In the genomic region with DNA sequence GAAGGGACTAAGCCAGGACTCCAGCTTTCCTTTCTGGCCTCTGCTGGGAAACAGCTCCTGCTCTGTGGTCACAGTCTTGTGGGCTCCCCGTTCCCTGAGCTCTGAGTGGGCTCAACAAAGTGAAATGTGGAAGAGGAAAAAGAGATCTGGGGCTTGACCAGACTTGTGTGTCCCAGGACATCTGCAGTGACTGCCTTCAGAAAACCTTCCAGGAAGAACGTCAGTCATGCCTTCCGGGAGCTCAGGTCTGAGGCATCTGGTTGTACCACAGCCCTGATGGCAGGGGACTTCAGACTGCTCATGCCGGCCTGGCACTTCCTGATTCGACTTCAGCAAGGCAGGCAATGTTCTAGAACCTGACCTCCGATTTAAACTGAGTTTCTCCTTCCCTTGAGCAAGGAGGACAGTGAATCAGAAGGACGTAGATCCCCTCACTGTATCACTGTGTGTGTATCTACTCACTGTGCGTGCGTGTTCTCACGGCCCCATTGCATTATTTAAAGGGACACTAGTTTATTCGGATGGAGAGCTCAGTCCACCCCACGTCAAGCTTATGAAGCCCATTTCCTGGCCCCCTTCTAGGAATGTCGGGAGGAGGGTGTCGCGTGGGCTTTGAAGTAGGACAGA, we compare ENCODE assay signal across 1 cellular context.
TF ChIP-seq lines count a peak whose summit lies in the region.

No MANE protein-coding gene starts in this region.

TF ChIP-seq in HepG2, 621 proteins besides CTCF, POLR2A, EP300 and RAD21 (continued from another document and continues in another):
- no peak for TF ChIP-seq TEAD3 (CRISPR knock-in tag; optimal IDR thresholded peaks at IDR 0.05; ENCODE audit: borderline replicate concordance)
- TF ChIP-seq KLF9 (CRISPR knock-in tag; IDR thresholded peaks at IDR 0.05; ENCODE audit: low read depth): no peak
- TF ChIP-seq RFX5 (IDR thresholded peaks at IDR 0.05; ENCODE audit: low read depth, low read length): no peak
- TF ChIP-seq ERF (CRISPR knock-in tag; IDR thresholded peaks at IDR 0.05): peak; percentile 35; the same call in 1 of the 2 replicates
- TF ChIP-seq NRL (CRISPR knock-in tag; IDR thresholded peaks at IDR 0.05; ENCODE audit: borderline replicate concordance): 0 out of 2 replicates have a peak, but pooled peaks have one; percentile 66
- TF ChIP-seq ZNF629 (CRISPR knock-in tag; conservative IDR thresholded peaks at IDR 0.05): no peak
- TF ChIP-seq, protein P1, sequence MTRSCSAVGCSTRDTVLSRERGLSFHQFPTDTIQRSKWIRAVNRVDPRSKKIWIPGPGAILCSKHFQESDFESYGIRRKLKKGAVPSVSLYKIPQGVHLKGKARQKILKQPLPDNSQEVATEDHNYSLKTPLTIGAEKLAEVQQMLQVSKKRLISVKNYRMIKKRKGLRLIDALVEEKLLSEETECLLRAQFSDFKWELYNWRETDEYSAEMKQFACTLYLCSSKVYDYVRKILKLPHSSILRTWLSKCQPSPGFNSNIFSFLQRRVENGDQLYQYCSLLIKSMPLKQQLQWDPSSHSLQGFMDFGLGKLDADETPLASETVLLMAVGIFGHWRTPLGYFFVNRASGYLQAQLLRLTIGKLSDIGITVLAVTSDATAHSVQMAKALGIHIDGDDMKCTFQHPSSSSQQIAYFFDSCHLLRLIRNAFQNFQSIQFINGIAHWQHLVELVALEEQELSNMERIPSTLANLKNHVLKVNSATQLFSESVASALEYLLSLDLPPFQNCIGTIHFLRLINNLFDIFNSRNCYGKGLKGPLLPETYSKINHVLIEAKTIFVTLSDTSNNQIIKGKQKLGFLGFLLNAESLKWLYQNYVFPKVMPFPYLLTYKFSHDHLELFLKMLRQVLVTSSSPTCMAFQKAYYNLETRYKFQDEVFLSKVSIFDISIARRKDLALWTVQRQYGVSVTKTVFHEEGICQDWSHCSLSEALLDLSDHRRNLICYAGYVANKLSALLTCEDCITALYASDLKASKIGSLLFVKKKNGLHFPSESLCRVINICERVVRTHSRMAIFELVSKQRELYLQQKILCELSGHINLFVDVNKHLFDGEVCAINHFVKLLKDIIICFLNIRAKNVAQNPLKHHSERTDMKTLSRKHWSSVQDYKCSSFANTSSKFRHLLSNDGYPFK (CRISPR knock-in tag; IDR thresholded peaks at IDR 0.05; ENCODE audit: borderline replicate concordance): no peak; the same call in 1 of the 2 replicates
- TF ChIP-seq ZBTB20 (CRISPR knock-in tag; IDR thresholded peaks at IDR 0.05; ENCODE audit: borderline replicate concordance, low read depth): 0 out of 2 replicates have a peak, but pooled peaks have one; percentile 25
- TF ChIP-seq, protein P2, sequence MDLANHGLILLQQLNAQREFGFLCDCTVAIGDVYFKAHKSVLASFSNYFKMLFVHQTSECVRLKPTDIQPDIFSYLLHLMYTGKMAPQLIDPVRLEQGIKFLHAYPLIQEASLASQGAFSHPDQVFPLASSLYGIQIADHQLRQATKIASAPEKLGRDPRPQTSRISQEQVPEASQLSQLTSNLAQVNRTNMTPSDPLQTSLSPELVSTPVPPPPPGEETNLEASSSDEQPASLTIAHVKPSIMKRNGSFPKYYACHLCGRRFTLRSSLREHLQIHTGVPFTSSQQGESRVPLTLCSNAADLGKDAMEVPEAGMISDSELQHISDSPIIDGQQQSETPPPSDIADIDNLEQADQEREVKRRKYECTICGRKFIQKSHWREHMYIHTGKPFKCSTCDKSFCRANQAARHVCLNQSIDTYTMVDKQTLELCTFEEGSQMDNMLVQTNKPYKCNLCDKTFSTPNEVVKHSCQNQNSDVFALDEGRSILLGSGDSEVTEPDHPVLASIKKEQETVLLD (CRISPR knock-in tag; IDR thresholded peaks at IDR 0.05; ENCODE audit: low read depth): no peak
- TF ChIP-seq NCOR1 (IDR thresholded peaks at IDR 0.05; ENCODE audit: borderline replicate concordance, low read length): no peak
- no peak for TF ChIP-seq NCOA5 (CRISPR knock-in tag; IDR thresholded peaks at IDR 0.05)
- TF ChIP-seq ZNF264 (CRISPR knock-in tag; IDR thresholded peaks at IDR 0.05): peak; percentile 21; the same call in 1 of the 2 replicates
- 0 out of 2 replicates have a peak, but pooled peaks have one; percentile 24 for TF ChIP-seq ZNF775 (CRISPR knock-in tag; IDR thresholded peaks at IDR 0.05; ENCODE audit: borderline replicate concordance)
- TF ChIP-seq, protein P3, sequence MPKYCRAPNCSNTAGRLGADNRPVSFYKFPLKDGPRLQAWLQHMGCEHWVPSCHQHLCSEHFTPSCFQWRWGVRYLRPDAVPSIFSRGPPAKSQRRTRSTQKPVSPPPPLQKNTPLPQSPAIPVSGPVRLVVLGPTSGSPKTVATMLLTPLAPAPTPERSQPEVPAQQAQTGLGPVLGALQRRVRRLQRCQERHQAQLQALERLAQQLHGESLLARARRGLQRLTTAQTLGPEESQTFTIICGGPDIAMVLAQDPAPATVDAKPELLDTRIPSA (CRISPR knock-in tag; IDR thresholded peaks at IDR 0.05; ENCODE audit: borderline replicate concordance): no peak
- TF ChIP-seq ZNF225 (CRISPR knock-in tag; IDR thresholded peaks at IDR 0.05): no peak
- TF ChIP-seq, protein P4, sequence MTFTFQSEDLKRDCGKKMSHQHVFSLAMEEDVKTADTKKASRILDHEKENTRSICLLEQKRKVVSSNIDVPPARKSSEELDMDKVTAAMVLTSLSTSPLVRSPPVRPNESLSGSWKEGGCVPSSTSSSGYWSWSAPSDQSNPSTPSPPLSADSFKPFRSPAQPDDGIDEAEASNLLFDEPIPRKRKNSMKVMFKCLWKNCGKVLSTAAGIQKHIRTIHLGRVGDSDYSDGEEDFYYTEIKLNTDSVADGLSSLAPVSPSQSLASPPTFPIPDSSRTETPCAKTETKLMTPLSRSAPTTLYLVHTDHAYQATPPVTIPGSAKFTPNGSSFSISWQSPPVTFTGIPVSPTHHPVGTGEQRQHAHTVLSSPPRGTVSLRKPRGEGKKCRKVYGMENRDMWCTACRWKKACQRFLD (CRISPR knock-in tag; IDR thresholded peaks at IDR 0.05; ENCODE audit: borderline replicate concordance): no peak
- TF ChIP-seq EED (CRISPR knock-in tag; IDR thresholded peaks at IDR 0.05): no peak; the same call in 1 of the 2 replicates
- TF ChIP-seq DMAP1 (CRISPR knock-in tag; IDR thresholded peaks at IDR 0.05): peak; percentile 58
- no peak for TF ChIP-seq IKZF1 (IDR thresholded peaks at IDR 0.05)
- TF ChIP-seq, protein P5, sequence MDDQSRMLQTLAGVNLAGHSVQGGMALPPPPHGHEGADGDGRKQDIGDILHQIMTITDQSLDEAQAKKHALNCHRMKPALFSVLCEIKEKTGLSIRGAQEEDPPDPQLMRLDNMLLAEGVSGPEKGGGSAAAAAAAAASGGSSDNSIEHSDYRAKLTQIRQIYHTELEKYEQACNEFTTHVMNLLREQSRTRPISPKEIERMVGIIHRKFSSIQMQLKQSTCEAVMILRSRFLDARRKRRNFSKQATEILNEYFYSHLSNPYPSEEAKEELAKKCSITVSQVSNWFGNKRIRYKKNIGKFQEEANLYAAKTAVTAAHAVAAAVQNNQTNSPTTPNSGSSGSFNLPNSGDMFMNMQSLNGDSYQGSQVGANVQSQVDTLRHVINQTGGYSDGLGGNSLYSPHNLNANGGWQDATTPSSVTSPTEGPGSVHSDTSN (CRISPR knock-in tag; IDR thresholded peaks at IDR 0.05; ENCODE audit: borderline replicate concordance): no peak
- no peak for TF ChIP-seq TCF7 (IDR thresholded peaks at IDR 0.05; ENCODE audit: low read depth)
- TF ChIP-seq GLI4 (CRISPR knock-in tag; IDR thresholded peaks at IDR 0.05; ENCODE audit: borderline replicate concordance): no peak
- TF ChIP-seq, protein P6, sequence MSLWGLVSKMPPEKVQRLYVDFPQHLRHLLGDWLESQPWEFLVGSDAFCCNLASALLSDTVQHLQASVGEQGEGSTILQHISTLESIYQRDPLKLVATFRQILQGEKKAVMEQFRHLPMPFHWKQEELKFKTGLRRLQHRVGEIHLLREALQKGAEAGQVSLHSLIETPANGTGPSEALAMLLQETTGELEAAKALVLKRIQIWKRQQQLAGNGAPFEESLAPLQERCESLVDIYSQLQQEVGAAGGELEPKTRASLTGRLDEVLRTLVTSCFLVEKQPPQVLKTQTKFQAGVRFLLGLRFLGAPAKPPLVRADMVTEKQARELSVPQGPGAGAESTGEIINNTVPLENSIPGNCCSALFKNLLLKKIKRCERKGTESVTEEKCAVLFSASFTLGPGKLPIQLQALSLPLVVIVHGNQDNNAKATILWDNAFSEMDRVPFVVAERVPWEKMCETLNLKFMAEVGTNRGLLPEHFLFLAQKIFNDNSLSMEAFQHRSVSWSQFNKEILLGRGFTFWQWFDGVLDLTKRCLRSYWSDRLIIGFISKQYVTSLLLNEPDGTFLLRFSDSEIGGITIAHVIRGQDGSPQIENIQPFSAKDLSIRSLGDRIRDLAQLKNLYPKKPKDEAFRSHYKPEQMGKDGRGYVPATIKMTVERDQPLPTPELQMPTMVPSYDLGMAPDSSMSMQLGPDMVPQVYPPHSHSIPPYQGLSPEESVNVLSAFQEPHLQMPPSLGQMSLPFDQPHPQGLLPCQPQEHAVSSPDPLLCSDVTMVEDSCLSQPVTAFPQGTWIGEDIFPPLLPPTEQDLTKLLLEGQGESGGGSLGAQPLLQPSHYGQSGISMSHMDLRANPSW (CRISPR knock-in tag; IDR thresholded peaks at IDR 0.05; ENCODE audit: borderline replicate concordance): no peak
- TF ChIP-seq, protein P7, sequence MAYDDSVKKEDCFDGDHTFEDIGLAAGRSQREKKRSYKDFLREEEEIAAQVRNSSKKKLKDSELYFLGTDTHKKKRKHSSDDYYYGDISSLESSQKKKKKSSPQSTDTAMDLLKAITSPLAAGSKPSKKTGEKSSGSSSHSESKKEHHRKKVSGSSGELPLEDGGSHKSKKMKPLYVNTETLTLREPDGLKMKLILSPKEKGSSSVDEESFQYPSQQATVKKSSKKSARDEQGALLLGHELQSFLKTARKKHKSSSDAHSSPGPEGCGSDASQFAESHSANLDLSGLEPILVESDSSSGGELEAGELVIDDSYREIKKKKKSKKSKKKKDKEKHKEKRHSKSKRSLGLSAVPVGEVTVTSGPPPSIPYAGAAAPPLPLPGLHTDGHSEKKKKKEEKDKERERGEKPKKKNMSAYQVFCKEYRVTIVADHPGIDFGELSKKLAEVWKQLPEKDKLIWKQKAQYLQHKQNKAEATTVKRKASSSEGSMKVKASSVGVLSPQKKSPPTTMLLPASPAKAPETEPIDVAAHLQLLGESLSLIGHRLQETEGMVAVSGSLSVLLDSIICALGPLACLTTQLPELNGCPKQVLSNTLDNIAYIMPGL (CRISPR knock-in tag; IDR thresholded peaks at IDR 0.05; ENCODE audit: borderline replicate concordance in 1 of 2, low read depth in 1 of 2): no peak
- TF ChIP-seq, protein P8, sequence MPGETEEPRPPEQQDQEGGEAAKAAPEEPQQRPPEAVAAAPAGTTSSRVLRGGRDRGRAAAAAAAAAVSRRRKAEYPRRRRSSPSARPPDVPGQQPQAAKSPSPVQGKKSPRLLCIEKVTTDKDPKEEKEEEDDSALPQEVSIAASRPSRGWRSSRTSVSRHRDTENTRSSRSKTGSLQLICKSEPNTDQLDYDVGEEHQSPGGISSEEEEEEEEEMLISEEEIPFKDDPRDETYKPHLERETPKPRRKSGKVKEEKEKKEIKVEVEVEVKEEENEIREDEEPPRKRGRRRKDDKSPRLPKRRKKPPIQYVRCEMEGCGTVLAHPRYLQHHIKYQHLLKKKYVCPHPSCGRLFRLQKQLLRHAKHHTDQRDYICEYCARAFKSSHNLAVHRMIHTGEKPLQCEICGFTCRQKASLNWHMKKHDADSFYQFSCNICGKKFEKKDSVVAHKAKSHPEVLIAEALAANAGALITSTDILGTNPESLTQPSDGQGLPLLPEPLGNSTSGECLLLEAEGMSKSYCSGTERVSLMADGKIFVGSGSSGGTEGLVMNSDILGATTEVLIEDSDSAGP (CRISPR knock-in tag; IDR thresholded peaks at IDR 0.05; ENCODE audit: borderline replicate concordance): peak; percentile 98
- TF ChIP-seq KMT2B (CRISPR knock-in tag; IDR thresholded peaks at IDR 0.05): no peak
- no peak for TF ChIP-seq PAF1 (CRISPR knock-in tag; IDR thresholded peaks at IDR 0.05)
- no peak for TF ChIP-seq ZNF558 (CRISPR knock-in tag; IDR thresholded peaks at IDR 0.05; ENCODE audit: borderline replicate concordance)
- TF ChIP-seq FOXA3 (CRISPR knock-in tag; IDR thresholded peaks at IDR 0.05): no peak
- TF ChIP-seq SMARCE1 (IDR thresholded peaks at IDR 0.05; ENCODE audit: borderline replicate concordance): no peak
- TF ChIP-seq ZNF772 (CRISPR knock-in tag; IDR thresholded peaks at IDR 0.05): no peak
- TF ChIP-seq ZNF207 (IDR thresholded peaks at IDR 0.05; ENCODE audit: borderline replicate concordance): no peak
- TF ChIP-seq MBNL3 (CRISPR knock-in tag; conservative IDR thresholded peaks at IDR 0.05): no peak
- TF ChIP-seq ZBTB1 (CRISPR knock-in tag; IDR thresholded peaks at IDR 0.05; ENCODE audit: borderline replicate concordance): no peak
- TF ChIP-seq, protein P9, sequence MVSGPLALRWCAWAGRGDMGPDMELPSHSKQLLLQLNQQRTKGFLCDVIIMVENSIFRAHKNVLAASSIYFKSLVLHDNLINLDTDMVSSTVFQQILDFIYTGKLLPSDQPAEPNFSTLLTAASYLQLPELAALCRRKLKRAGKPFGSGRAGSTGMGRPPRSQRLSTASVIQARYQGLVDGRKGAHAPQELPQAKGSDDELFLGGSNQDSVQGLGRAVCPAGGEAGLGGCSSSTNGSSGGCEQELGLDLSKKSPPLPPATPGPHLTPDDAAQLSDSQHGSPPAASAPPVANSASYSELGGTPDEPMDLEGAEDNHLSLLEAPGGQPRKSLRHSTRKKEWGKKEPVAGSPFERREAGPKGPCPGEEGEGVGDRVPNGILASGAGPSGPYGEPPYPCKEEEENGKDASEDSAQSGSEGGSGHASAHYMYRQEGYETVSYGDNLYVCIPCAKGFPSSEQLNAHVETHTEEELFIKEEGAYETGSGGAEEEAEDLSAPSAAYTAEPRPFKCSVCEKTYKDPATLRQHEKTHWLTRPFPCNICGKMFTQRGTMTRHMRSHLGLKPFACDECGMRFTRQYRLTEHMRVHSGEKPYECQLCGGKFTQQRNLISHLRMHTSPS (CRISPR knock-in tag; IDR thresholded peaks at IDR 0.05; ENCODE audit: low read depth): no peak
- TF ChIP-seq MED13 (CRISPR knock-in tag; IDR thresholded peaks at IDR 0.05): peak; percentile 5; the same call in 1 of the 2 replicates
- TF ChIP-seq, protein P10, sequence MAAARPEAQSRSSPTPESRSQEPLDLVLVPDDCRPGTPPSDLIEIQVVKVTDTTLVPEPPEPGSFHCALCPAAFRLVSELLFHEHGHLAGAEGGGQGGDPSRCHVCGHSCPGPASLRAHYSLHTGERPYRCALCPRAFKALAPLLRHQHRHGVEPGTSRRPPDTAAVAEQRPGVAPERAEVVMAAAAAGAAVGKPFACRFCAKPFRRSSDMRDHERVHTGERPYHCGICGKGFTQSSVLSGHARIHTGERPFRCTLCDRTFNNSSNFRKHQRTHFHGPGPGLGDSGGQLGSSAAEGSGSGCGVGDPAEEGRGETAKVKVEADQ (CRISPR knock-in tag; IDR thresholded peaks at IDR 0.05; ENCODE audit: borderline replicate concordance): no peak
